9 cellular contexts compared by ENCODE assay signal in the genomic region with DNA sequence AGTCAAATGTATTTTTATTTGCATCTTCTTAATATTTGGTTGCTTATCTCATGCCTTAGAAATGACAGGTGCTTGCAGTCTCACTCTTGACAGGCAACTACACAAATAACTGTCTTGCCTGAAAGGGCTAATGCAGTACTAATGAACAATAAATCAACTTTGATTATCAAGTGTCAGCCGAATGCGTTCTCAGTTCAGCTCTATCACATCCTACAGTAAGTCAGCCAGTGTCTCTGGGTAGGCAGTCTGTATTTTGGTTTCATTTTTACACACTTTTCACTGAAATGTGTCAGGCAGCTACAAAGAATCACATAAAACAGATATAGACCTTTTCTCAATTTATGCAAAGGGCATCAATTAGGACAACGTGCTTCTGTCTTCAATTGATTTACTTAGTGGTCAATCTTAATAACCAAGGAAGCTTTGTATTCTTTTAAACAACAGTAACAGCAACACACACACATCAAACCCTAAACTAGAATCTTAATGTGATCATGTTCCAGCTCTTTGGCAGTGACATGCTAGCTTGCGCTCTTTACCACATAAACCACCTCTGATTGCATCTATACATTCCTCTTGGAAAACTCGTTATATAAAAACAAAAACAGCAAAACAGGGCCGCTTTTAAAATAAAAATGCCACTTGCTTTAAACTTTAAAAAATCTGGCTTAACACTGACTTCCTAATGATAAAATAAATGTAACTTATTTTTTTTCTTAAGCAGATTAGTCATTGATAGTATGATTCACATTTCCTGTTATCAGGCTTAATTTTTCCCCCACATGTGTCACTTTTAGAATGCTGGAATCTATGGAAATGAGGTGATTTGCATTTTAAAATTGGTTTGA.
DNase-seq lines count a peak whose midpoint lies in the region; ATAC-seq, FAIRE-seq and TF ChIP-seq lines count a peak whose summit lies in the region.
"Had no signal": no experiment of that assay in that cellular context is flagged by ENCODE, and none has a peak within 500 bp of the region (broad histone marks: within the 10 kb centered on the region; RNA-seq: fewer than 3 reads in every experiment).

No MANE protein-coding gene starts in this region.

- H3K4me1 ChIP-seq in A549 (peaks cover 63% of the 10 kb centered on the region), liver (ENCODE audit: control insufficient read depth in 4 of 4, insufficient read depth in 4 of 4, low read length in 3 of 4) (peaks cover 1 to 39% (median 30%) of the 10 kb centered on the region in 4 donors), vagina (peaks cover 68% of the 10 kb centered on the region)

- no peak for TF ChIP-seq EP300 in A549 (IDR thresholded peaks at IDR 0.05)

- intact Hi-C loops in vagina (cut with DNase I), result loop anchor here (5.0 to 10.0 kb wide), 3 partner anchors 48 to 519 kb away; partner anchors contain the start of gene FOXP1

- H3K9me3 ChIP-seq in A549 (no peaks in the 10 kb centered on the region), liver (ENCODE audit: control insufficient read depth in 4 of 4, low read length in 3 of 4) (no peaks in the 10 kb centered on the region), vagina (no peaks in the 10 kb centered on the region)

- FAIRE-seq in A549 (lab: Jason Lieb, UNC), result no peak
- FAIRE-seq: endometrium had no signal

- in situ Hi-C loops in astrocyte of the spinal cord (cut with HindIII; ENCODE audit: low sequenced_read_pairs), result no loop called here

- H3K9ac ChIP-seq in liver (ENCODE audit: low read depth in 1 of 2, low read length in 2 of 2), result peak overlapping the region; percentile 68 to 75

- no peaks in the 10 kb centered on the region for H3K27me3 ChIP-seq in liver (ENCODE audit: control insufficient read depth in 4 of 4, insufficient read depth in 4 of 4, low read length in 3 of 4)
- no peaks in the 10 kb centered on the region for H3K27me3 ChIP-seq in vagina

- TF ChIP-seq RAD21 in A549 (conservative IDR thresholded peaks at IDR 0.05 in 1 of 2, IDR thresholded peaks at IDR 0.05 in 1 of 2) (no peak), liver (IDR thresholded peaks at IDR 0.05) (peak in 1 of 2 donors; percentile 13)

- DNase-seq in A549 (ENCODE audit: low read depth in 1 of 2, low spot score in 1 of 2), result no peak
- DNase-seq in Jurkat, Clone E6-1 (ENCODE audit: low read depth, low spot score), result no peak
- peak; percentile 72 for DNase-seq in astrocyte of the spinal cord (ENCODE audit: low read depth, low spot score)
- DNase-seq in vagina (ENCODE audit: extremely low spot score in 2 of 2), result no peak
- no peak for DNase-seq in SHP77 (lab: John Stamatoyannopoulos, UW)

- POLR2A ChIA-PET in A549 (lab: Yijun Ruan, JAX), result no interaction called here

- TF ChIP-seq POLR2A in A549 (IDR thresholded peaks at IDR 0.05; ENCODE audit: low read length) (no peak), vagina (IDR thresholded peaks at IDR 0.05) (no peak)

- CTCF ChIA-PET in A549 (lab: Yijun Ruan, JAX), result interaction anchor here (0.5 kb wide), 1 partner anchor 619 kb away, joined by 3 read pairs; no protein-coding TSS in a partner anchor

- H3K4me2 ChIP-seq in A549, result peak overlapping the region; percentile 87

- H3K36me3 ChIP-seq in liver (ENCODE audit: control insufficient read depth in 4 of 4, insufficient read depth in 3 of 4, low read depth in 1 of 4, low read length in 3 of 4) (no peaks in the 10 kb centered on the region), vagina (no peaks in the 10 kb centered on the region)

- ATAC-seq in A549, result no peak
- ATAC-seq in GM18511 (IDR thresholded peaks at IDR 0.05; ENCODE audit: unreplicated experiment), result peak; percentile 48
- no peak for ATAC-seq in HG02973 (IDR thresholded peaks at IDR 0.05; ENCODE audit: unreplicated experiment)

- H3K4me3 ChIP-seq in A549 (peak overlapping the region; percentile 64; the same call in 2 of the 3 replicates), astrocyte of the spinal cord (ENCODE audit: low read depth, low read length) (peak overlapping the region; percentile 65), liver (ENCODE audit: low read depth in 1 of 3, low read length in 3 of 3) (peak overlapping the region; percentile 0 to 74 (median 33)), vagina (peak overlapping the region; percentile 78 to 79)
- H3K4me3 ChIP-seq in Jurkat, Clone E6-1 (ENCODE audit: low read length), result peak overlapping the region; percentile 68

- H3K27ac ChIP-seq in A549, result peak overlapping the region in 1 of 2 experiments; percentile 23; a peak in 3 of 6 replicates
- H3K27ac ChIP-seq in liver (ENCODE audit: low read depth in 1 of 2, low read length in 2 of 2), result peak overlapping the region; percentile 92
- peak overlapping the region; percentile 99 for H3K27ac ChIP-seq in vagina

- 85% methylated on average over 6 of the region's 6 CpGs for WGBS in A549 (ENCODE audit: missing lambda C conversion rate)
- WGBS in liver, result 19% methylated on average over 6 of the region's 6 CpGs

- no peak for TF ChIP-seq CTCF in A549 (IDR thresholded peaks at IDR 0.05)
- TF ChIP-seq CTCF in astrocyte of the spinal cord (IDR thresholded peaks at IDR 0.05; ENCODE audit: low read depth, low read length), result no peak
- TF ChIP-seq CTCF in liver (IDR thresholded peaks at IDR 0.05; ENCODE audit: low read depth, low read length, missing input control), result no peak
- no peak for TF ChIP-seq CTCF in vagina (IDR thresholded peaks at IDR 0.05)

TF ChIP-seq in A549, 52 proteins besides CTCF, POLR2A, EP300 and RAD21:
- TF ChIP-seq EHMT2 (IDR thresholded peaks at IDR 0.05; ENCODE audit: low read depth) (no peak), FOSL2 (IDR thresholded peaks at IDR 0.05) (no peak), FOSL2 (CRISPR knock-in tag; IDR thresholded peaks at IDR 0.05) (peak; percentile 39; the same call in 1 of the 2 replicates), KDM5A (IDR thresholded peaks at IDR 0.05) (no peak)

TF ChIP-seq in liver, 16 proteins besides CTCF, POLR2A, EP300 and RAD21:
- no peak for TF ChIP-seq YY1 (IDR thresholded peaks at IDR 0.05)
- TF ChIP-seq REST (IDR thresholded peaks at IDR 0.05), result no peak
- TF ChIP-seq FOXA1 (IDR thresholded peaks at IDR 0.05), result no peak
- no peak for TF ChIP-seq ATF3 (IDR thresholded peaks at IDR 0.05)
- TF ChIP-seq, protein P1, sequence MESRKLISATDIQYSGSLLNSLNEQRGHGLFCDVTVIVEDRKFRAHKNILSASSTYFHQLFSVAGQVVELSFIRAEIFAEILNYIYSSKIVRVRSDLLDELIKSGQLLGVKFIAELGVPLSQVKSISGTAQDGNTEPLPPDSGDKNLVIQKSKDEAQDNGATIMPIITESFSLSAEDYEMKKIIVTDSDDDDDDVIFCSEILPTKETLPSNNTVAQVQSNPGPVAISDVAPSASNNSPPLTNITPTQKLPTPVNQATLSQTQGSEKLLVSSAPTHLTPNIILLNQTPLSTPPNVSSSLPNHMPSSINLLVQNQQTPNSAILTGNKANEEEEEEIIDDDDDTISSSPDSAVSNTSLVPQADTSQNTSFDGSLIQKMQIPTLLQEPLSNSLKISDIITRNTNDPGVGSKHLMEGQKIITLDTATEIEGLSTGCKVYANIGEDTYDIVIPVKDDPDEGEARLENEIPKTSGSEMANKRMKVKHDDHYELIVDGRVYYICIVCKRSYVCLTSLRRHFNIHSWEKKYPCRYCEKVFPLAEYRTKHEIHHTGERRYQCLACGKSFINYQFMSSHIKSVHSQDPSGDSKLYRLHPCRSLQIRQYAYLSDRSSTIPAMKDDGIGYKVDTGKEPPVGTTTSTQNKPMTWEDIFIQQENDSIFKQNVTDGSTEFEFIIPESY (IDR thresholded peaks at IDR 0.05), result no peak
- no peak for TF ChIP-seq MAX (IDR thresholded peaks at IDR 0.05)
- TF ChIP-seq HNF4G (IDR thresholded peaks at IDR 0.05), result no peak
- no peak for TF ChIP-seq TAF1 (conservative IDR thresholded peaks at IDR 0.05)
- no peak for TF ChIP-seq JUND (IDR thresholded peaks at IDR 0.05)
- no peak for TF ChIP-seq RXRA (IDR thresholded peaks at IDR 0.05)
- TF ChIP-seq FOXA2 (IDR thresholded peaks at IDR 0.05), result no peak
- no peak for TF ChIP-seq SP1 (IDR thresholded peaks at IDR 0.05)
- TF ChIP-seq NR2F2 (IDR thresholded peaks at IDR 0.05), result no peak
- TF ChIP-seq EGR1 (IDR thresholded peaks at IDR 0.05; ENCODE audit: low read depth in 2 of 2), result no peak
- no peak for TF ChIP-seq HNF4A (conservative IDR thresholded peaks at IDR 0.05)
